8 cellular contexts compared by ENCODE assay signal in the genomic region with DNA sequence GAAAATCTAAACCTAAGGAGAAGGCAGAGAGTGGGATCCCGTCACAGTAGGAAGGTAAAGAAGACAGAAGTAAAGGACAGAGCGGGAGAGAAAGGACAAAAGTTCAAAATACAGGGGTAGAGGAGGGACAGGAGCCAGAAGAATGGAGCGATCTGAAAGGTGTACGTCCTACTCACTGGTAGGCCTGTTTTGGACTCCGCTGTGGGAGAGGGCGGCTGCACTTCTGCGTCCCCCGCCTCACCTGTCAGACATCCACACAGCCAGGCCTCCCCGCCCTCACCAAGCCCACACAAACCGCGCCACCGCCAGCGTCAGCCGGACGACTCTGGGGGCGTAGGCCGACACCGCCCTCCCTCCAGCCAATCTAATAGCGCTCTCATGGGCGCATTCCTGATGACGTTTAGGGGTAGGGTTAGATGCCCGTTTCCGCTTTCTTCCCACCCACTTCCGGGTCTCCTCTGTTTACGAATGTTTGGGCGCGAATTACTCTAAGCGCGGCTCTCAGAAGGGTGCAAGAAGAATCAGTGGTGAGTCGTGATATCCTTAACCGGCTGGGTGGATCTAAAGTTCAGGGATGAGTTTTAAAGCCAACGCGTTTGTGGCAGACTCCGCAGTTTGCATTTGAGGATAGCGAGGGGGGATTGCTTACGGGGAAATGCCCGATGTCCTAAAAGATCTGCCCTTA. TPM values are rescaled to one million over a fixed set of nuclear protein-coding genes. Genes with fewer than 3 reads are reported as not detected.
A peak's percentile ranks its signal among the peaks of the same experiment; 100 is the strongest.
DNase-seq lines count a peak whose midpoint lies in the region; TF ChIP-seq lines count a peak whose summit lies in the region.

A gene with protein sequence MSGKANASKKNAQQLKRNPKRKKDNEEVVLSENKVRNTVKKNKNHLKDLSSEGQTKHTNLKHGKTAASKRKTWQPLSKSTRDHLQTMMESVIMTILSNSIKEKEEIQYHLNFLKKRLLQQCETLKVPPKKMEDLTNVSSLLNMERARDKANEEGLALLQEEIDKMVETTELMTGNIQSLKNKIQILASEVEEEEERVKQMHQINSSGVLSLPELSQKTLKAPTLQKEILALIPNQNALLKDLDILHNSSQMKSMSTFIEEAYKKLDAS (plus strand): TSS at position 444 of the 685 bp plus-strand sequence. CDS start 6,807 bp downstream, outside the sequence.
A gene (minus strand): TSS at position 327 of the 685 bp plus-strand sequence. CDS start 3,787 bp downstream, outside the sequence.

- H3K4me3 Mint-ChIP-seq in HFFc6: peak within 1 kb of the TSS; percentile 99
- peak within 1 kb of the TSS; percentile 92 for H3K4me3 Mint-ChIP-seq in activated naive CD4-positive, alpha-beta T cell treated with anti-CD3 and anti-CD28 coated beads, Interleukin-2, amount 10 ng/mL, durations not matched to agents 7 days and 5 days

- H3K27me3 Mint-ChIP-seq in HFFc6 (ENCODE audit: insufficient read depth): peaks cover 2% of the 10 kb centered on the region
- no peaks in the 10 kb centered on the region for H3K27me3 Mint-ChIP-seq in activated naive CD4-positive, alpha-beta T cell treated with anti-CD3 and anti-CD28 coated beads, Interleukin-2, amount 10 ng/mL, durations not matched to agents 7 days and 5 days

- CTCF ChIA-PET in activated naive CD4-positive, alpha-beta T cell treated with anti-CD3 and anti-CD28 coated beads, Interleukin-2, amount 10 ng/mL, durations not matched to agents 7 days and 5 days (lab: Charles Lee): no interaction called here

- H3K4me1 Mint-ChIP-seq in HFFc6 (ENCODE audit: low read depth): peaks cover 33% of the 10 kb centered on the region
- peaks cover 53% of the 10 kb centered on the region for H3K4me1 Mint-ChIP-seq in activated naive CD4-positive, alpha-beta T cell treated with anti-CD3 and anti-CD28 coated beads, Interleukin-2, amount 10 ng/mL, durations not matched to agents 7 days and 5 days

- H3K27ac ChIP-seq in SK-N-MC: peak within 1 kb of the TSS; percentile 65

- TF ChIP-seq CTCF in HFFc6 (IDR thresholded peaks at IDR 0.05) (no peak), NB4 (IDR thresholded peaks at IDR 0.05; ENCODE audit: low read depth, low read length) (no peak)

- peak within 1 kb of the TSS; percentile 93 for H3K27ac Mint-ChIP-seq in HFFc6
- H3K27ac Mint-ChIP-seq in activated naive CD4-positive, alpha-beta T cell treated with anti-CD3 and anti-CD28 coated beads, Interleukin-2, amount 10 ng/mL, durations not matched to agents 7 days and 5 days: peak within 1 kb of the TSS; percentile 98

- no peaks in the 10 kb centered on the region for H3K9me3 Mint-ChIP-seq in HFFc6
- no peaks in the 10 kb centered on the region for H3K9me3 Mint-ChIP-seq in activated naive CD4-positive, alpha-beta T cell treated with anti-CD3 and anti-CD28 coated beads, Interleukin-2, amount 10 ng/mL, durations not matched to agents 7 days and 5 days

- peaks cover 4% of the 10 kb centered on the region; the same call in 1 of the 2 replicates for H3K36me3 Mint-ChIP-seq in HFFc6 (ENCODE audit: low read depth)
- peaks cover 22% of the 10 kb centered on the region for H3K36me3 Mint-ChIP-seq in activated naive CD4-positive, alpha-beta T cell treated with anti-CD3 and anti-CD28 coated beads, Interleukin-2, amount 10 ng/mL, durations not matched to agents 7 days and 5 days

- H3K4me3 ChIP-seq in NB4 (ENCODE audit: low read depth, low read length): peak within 1 kb of the TSS; percentile 100
- peak within 1 kb of the TSS; percentile 95 for H3K4me3 ChIP-seq in SK-N-MC

- H3K9ac ChIP-seq in SK-N-MC (ENCODE audit: insufficient read length): peak within 1 kb of the TSS; percentile 92

- peaks cover 6% of the 10 kb centered on the region for H3K36me3 ChIP-seq in SK-N-MC (ENCODE audit: insufficient read depth, low read length)

- H3K9me3 ChIP-seq in SK-N-MC (ENCODE audit: low read depth, low read length): no peaks in the 10 kb centered on the region

- peak; percentile 60 for TF ChIP-seq POLR2A in NB4 (IDR thresholded peaks at IDR 0.05; ENCODE audit: extremely low read depth, insufficient read length)

- DNase-seq in GM04503 (ENCODE audit: low read depth) (peak; percentile 78), HFFc6 (peak; percentile 90), NB4 (ENCODE audit: low read depth) (peak; percentile 96), SK-N-MC (ENCODE audit: low read depth, low spot score) (peak; percentile 82), germinal center (ENCODE audit: low spot score) (peak; percentile 91), non-pigmented ciliary epithelial cell (ENCODE audit: low read depth) (peak; percentile 60), superior temporal gyrus (ENCODE audit: extremely low spot score) (peak; percentile 99)
- peak; percentile 96 for DNase-seq in activated naive CD4-positive, alpha-beta T cell treated with anti-CD3 and anti-CD28 coated beads, Interleukin-2, amount 10 ng/mL, durations not matched to agents 7 days and 5 days

RNA-seq across cellular contexts. Expression of the first gene that starts in this region (rescaled TPM):
- 10 to 100 TPM in 5 of 6 experiments, 1 to 10 TPM in 1; 7.2 to 14.3 (median 13.2) TPM for total RNA-seq in HFFc6 (2021; fragmentation: NEBNext Ultra II Directional; extraction: Animal tissue kit (Norgen Biotek cat#: 25700))

RNA-seq across cellular contexts. Expression of the second gene that starts in this region (rescaled TPM):
- 10 to 100 TPM; 16.3 to 18.7 (median 17.1) TPM for total RNA-seq in HFFc6 (2021; fragmentation: NEBNext Ultra II Directional; extraction: Animal tissue kit (Norgen Biotek cat#: 25700))

Comparison
In these comparisons a context has a peak if more than half of its experiments do, and no peak if none do; other contexts are left out.
1. Peak in every context shown above with its lines: DNase-seq, H3K4me3 ChIP-seq and H3K27ac ChIP-seq.